1 cellular context compared by ENCODE assay signal in the genomic region with DNA sequence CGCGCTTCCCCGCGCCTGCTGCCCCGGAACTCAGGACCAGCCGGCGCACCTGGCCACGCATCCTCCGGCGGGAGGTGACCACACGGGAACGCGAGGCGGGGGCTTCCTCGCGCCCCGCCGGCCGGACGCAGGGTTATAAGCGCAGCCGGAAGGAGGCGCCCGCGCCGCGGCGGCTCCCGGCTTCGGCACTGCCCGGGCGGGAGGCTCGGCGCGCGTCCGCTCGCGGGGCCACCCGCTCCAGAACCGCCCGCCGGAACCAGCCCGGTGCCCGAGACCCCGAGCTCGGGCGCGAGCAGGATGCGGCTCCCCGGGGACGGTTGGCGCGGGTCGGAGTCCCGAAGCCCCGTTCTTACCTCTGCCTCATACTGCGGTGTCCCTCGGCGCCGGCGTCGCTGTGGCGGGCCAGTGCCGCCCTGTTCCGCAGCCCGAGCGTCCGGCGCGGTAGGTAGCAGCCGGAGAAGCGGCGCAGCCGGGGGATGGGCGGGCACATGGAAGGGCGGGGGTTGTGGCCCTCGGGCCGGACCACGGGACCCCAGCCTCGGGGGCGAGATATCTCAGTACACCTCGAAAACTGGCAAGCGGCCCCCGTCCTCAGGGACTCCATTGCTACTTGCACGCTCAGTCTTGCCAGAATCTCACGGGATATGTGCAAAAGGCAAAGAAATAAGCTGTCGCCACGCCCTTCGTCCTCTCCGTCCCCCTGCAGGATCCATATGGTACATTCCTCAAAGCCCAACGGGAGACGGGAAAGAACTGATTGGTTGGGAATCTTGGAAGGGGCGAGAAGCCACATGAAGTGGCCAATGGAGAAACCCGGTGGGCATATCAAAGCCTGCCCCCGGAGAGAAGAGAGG.
TF ChIP-seq lines count a peak whose summit lies in the region.

No MANE protein-coding gene starts in this region.

TF ChIP-seq in HepG2, 621 proteins besides CTCF, POLR2A, EP300 and RAD21 (continued from another document and continues in another):
- TF ChIP-seq, protein P1, sequence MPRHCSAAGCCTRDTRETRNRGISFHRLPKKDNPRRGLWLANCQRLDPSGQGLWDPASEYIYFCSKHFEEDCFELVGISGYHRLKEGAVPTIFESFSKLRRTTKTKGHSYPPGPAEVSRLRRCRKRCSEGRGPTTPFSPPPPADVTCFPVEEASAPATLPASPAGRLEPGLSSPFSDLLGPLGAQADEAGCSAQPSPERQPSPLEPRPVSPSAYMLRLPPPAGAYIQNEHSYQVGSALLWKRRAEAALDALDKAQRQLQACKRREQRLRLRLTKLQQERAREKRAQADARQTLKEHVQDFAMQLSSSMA (CRISPR knock-in tag; IDR thresholded peaks at IDR 0.05), result no peak
- TF ChIP-seq ZNF329 (CRISPR knock-in tag; IDR thresholded peaks at IDR 0.05; ENCODE audit: low read depth) (peak; percentile 45; the same call in 1 of the 2 replicates), ZNF713 (CRISPR knock-in tag; IDR thresholded peaks at IDR 0.05) (no peak), ZMYM4 (CRISPR knock-in tag; IDR thresholded peaks at IDR 0.05) (peak; percentile 91), RBFOX2 (IDR thresholded peaks at IDR 0.05; ENCODE audit: low read depth, low read length) (peak; percentile 88), HOXA5 (CRISPR knock-in tag; IDR thresholded peaks at IDR 0.05) (peak; percentile 93), SP4 (CRISPR knock-in tag; IDR thresholded peaks at IDR 0.05) (peak; percentile 42; the same call in 1 of the 2 replicates), RXRA (CRISPR knock-in tag; IDR thresholded peaks at IDR 0.05) (0 out of 2 replicates have a peak, but pooled peaks have one; percentile 48), ZNF616 (CRISPR knock-in tag; IDR thresholded peaks at IDR 0.05; ENCODE audit: low read depth) (0 out of 2 replicates have a peak, but pooled peaks have one; percentile 29), NR2F1 (CRISPR knock-in tag; IDR thresholded peaks at IDR 0.05) (no peak), ZSCAN12 (CRISPR knock-in tag; IDR thresholded peaks at IDR 0.05) (no peak), SALL2 (CRISPR knock-in tag; IDR thresholded peaks at IDR 0.05) (peak; percentile 87; the same call in 1 of the 2 replicates), ZSCAN20 (CRISPR knock-in tag; IDR thresholded peaks at IDR 0.05; ENCODE audit: borderline replicate concordance) (peak; percentile 87), ZNF350 (CRISPR knock-in tag; IDR thresholded peaks at IDR 0.05; ENCODE audit: borderline replicate concordance, low read depth) (peak; percentile 67; the same call in 1 of the 2 replicates), ISX (CRISPR knock-in tag; conservative IDR thresholded peaks at IDR 0.05) (no peak; the same call in 1 of the 2 replicates), MYC (CRISPR knock-in tag; IDR thresholded peaks at IDR 0.05; ENCODE audit: borderline replicate concordance) (peak; percentile 91), TAF1 (CRISPR knock-in tag; IDR thresholded peaks at IDR 0.05) (peak; percentile 89), RCOR2 (CRISPR knock-in tag; IDR thresholded peaks at IDR 0.05) (no peak), HNRNPH1 (optimal IDR thresholded peaks at IDR 0.05; ENCODE audit: low read depth, low read length) (no peak), ZNF235 (CRISPR knock-in tag; IDR thresholded peaks at IDR 0.05; ENCODE audit: borderline replicate concordance) (0 out of 2 replicates have a peak, but pooled peaks have one; percentile 33), ZNF772 (CRISPR knock-in tag; IDR thresholded peaks at IDR 0.05) (peak; percentile 75; the same call in 1 of the 2 replicates), ELF1 (CRISPR knock-in tag; IDR thresholded peaks at IDR 0.05) (no peak), ZNF670 (CRISPR knock-in tag; IDR thresholded peaks at IDR 0.05; ENCODE audit: borderline replicate concordance) (0 out of 2 replicates have a peak, but pooled peaks have one; percentile 52), NR3C1 (CRISPR knock-in tag; IDR thresholded peaks at IDR 0.05) (no peak), ZFP82 (CRISPR knock-in tag; IDR thresholded peaks at IDR 0.05; ENCODE audit: borderline replicate concordance) (0 out of 2 replicates have a peak, but pooled peaks have one; percentile 44), SRF (IDR thresholded peaks at IDR 0.05; ENCODE audit: low read depth, low read length) (no peak), BCL6 (CRISPR knock-in tag; IDR thresholded peaks at IDR 0.05) (0 out of 2 replicates have a peak, but pooled peaks have one; percentile 35), YEATS2 (CRISPR knock-in tag; IDR thresholded peaks at IDR 0.05; ENCODE audit: borderline replicate concordance) (peak; percentile 38; the same call in 1 of the 2 replicates), HOXA3 (CRISPR knock-in tag; IDR thresholded peaks at IDR 0.05) (peak; percentile 60; the same call in 1 of the 2 replicates), ZNF230 (CRISPR knock-in tag; IDR thresholded peaks at IDR 0.05) (peak; percentile 30; the same call in 1 of the 2 replicates), ZSCAN29 (CRISPR knock-in tag; conservative IDR thresholded peaks at IDR 0.05) (peak; percentile 50; the same call in 1 of the 2 replicates), NFKB2 (CRISPR knock-in tag; IDR thresholded peaks at IDR 0.05; ENCODE audit: borderline replicate concordance) (peak; percentile 69; the same call in 1 of the 2 replicates), GTF3A (CRISPR knock-in tag; conservative IDR thresholded peaks at IDR 0.05) (no peak)
- TF ChIP-seq, protein P2, sequence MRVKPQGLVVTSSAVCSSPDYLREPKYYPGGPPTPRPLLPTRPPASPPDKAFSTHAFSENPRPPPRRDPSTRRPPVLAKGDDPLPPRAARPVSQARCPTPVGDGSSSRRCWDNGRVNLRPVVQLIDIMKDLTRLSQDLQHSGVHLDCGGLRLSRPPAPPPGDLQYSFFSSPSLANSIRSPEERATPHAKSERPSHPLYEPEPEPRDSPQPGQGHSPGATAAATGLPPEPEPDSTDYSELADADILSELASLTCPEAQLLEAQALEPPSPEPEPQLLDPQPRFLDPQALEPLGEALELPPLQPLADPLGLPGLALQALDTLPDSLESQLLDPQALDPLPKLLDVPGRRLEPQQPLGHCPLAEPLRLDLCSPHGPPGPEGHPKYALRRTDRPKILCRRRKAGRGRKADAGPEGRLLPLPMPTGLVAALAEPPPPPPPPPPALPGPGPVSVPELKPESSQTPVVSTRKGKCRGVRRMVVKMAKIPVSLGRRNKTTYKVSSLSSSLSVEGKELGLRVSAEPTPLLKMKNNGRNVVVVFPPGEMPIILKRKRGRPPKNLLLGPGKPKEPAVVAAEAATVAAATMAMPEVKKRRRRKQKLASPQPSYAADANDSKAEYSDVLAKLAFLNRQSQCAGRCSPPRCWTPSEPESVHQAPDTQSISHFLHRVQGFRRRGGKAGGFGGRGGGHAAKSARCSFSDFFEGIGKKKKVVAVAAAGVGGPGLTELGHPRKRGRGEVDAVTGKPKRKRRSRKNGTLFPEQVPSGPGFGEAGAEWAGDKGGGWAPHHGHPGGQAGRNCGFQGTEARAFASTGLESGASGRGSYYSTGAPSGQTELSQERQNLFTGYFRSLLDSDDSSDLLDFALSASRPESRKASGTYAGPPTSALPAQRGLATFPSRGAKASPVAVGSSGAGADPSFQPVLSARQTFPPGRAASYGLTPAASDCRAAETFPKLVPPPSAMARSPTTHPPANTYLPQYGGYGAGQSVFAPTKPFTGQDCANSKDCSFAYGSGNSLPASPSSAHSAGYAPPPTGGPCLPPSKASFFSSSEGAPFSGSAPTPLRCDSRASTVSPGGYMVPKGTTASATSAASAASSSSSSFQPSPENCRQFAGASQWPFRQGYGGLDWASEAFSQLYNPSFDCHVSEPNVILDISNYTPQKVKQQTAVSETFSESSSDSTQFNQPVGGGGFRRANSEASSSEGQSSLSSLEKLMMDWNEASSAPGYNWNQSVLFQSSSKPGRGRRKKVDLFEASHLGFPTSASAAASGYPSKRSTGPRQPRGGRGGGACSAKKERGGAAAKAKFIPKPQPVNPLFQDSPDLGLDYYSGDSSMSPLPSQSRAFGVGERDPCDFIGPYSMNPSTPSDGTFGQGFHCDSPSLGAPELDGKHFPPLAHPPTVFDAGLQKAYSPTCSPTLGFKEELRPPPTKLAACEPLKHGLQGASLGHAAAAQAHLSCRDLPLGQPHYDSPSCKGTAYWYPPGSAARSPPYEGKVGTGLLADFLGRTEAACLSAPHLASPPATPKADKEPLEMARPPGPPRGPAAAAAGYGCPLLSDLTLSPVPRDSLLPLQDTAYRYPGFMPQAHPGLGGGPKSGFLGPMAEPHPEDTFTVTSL (CRISPR knock-in tag; IDR thresholded peaks at IDR 0.05; ENCODE audit: borderline replicate concordance), result peak; percentile 49; the same call in 1 of the 2 replicates
- TF ChIP-seq, protein P3, sequence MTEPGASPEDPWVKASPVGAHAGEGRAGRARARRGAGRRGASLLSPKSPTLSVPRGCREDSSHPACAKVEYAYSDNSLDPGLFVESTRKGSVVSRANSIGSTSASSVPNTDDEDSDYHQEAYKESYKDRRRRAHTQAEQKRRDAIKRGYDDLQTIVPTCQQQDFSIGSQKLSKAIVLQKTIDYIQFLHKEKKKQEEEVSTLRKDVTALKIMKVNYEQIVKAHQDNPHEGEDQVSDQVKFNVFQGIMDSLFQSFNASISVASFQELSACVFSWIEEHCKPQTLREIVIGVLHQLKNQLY (CRISPR knock-in tag; IDR thresholded peaks at IDR 0.05), result 0 out of 2 replicates have a peak, but pooled peaks have one; percentile 32
- TF ChIP-seq, protein P4, sequence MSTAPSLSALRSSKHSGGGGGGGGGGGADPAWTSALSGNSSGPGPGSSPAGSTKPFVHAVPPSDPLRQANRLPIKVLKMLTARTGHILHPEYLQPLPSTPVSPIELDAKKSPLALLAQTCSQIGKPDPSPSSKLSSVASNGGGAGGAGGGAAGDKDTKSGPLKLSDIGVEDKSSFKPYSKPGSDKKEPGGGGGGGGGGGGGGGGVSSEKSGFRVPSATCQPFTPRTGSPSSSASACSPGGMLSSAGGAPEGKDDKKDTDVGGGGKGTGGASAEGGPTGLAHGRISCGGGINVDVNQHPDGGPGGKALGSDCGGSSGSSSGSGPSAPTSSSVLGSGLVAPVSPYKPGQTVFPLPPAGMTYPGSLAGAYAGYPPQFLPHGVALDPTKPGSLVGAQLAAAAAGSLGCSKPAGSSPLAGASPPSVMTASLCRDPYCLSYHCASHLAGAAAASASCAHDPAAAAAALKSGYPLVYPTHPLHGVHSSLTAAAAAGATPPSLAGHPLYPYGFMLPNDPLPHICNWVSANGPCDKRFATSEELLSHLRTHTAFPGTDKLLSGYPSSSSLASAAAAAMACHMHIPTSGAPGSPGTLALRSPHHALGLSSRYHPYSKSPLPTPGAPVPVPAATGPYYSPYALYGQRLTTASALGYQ (CRISPR knock-in tag; IDR thresholded peaks at IDR 0.05), result peak; percentile 76
- TF ChIP-seq, protein P5, sequence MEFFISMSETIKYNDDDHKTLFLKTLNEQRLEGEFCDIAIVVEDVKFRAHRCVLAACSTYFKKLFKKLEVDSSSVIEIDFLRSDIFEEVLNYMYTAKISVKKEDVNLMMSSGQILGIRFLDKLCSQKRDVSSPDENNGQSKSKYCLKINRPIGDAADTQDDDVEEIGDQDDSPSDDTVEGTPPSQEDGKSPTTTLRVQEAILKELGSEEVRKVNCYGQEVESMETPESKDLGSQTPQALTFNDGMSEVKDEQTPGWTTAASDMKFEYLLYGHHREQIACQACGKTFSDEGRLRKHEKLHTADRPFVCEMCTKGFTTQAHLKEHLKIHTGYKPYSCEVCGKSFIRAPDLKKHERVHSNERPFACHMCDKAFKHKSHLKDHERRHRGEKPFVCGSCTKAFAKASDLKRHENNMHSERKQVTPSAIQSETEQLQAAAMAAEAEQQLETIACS (CRISPR knock-in tag; IDR thresholded peaks at IDR 0.05), result peak; percentile 74
- TF ChIP-seq, protein P6, sequence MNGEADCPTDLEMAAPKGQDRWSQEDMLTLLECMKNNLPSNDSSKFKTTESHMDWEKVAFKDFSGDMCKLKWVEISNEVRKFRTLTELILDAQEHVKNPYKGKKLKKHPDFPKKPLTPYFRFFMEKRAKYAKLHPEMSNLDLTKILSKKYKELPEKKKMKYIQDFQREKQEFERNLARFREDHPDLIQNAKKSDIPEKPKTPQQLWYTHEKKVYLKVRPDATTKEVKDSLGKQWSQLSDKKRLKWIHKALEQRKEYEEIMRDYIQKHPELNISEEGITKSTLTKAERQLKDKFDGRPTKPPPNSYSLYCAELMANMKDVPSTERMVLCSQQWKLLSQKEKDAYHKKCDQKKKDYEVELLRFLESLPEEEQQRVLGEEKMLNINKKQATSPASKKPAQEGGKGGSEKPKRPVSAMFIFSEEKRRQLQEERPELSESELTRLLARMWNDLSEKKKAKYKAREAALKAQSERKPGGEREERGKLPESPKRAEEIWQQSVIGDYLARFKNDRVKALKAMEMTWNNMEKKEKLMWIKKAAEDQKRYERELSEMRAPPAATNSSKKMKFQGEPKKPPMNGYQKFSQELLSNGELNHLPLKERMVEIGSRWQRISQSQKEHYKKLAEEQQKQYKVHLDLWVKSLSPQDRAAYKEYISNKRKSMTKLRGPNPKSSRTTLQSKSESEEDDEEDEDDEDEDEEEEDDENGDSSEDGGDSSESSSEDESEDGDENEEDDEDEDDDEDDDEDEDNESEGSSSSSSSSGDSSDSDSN (CRISPR knock-in tag; IDR thresholded peaks at IDR 0.05), result peak; percentile 89
- TF ChIP-seq, protein P7, sequence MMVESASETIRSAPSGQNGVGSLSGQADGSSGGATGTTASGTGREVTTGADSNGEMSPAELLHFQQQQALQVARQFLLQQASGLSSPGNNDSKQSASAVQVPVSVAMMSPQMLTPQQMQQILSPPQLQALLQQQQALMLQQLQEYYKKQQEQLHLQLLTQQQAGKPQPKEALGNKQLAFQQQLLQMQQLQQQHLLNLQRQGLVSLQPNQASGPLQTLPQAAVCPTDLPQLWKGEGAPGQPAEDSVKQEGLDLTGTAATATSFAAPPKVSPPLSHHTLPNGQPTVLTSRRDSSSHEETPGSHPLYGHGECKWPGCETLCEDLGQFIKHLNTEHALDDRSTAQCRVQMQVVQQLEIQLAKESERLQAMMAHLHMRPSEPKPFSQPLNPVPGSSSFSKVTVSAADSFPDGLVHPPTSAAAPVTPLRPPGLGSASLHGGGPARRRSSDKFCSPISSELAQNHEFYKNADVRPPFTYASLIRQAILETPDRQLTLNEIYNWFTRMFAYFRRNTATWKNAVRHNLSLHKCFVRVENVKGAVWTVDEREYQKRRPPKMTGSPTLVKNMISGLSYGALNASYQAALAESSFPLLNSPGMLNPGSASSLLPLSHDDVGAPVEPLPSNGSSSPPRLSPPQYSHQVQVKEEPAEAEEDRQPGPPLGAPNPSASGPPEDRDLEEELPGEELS (CRISPR knock-in tag; IDR thresholded peaks at IDR 0.05), result peak; percentile 27; the same call in 1 of the 2 replicates
- TF ChIP-seq, protein P8, sequence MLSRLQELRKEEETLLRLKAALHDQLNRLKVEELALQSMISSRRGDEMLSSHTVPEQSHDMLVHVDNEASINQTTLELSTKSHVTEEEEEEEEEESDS (CRISPR knock-in tag; IDR thresholded peaks at IDR 0.05; ENCODE audit: borderline replicate concordance), result no peak
- TF ChIP-seq, protein P9, sequence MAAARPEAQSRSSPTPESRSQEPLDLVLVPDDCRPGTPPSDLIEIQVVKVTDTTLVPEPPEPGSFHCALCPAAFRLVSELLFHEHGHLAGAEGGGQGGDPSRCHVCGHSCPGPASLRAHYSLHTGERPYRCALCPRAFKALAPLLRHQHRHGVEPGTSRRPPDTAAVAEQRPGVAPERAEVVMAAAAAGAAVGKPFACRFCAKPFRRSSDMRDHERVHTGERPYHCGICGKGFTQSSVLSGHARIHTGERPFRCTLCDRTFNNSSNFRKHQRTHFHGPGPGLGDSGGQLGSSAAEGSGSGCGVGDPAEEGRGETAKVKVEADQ (CRISPR knock-in tag; IDR thresholded peaks at IDR 0.05; ENCODE audit: borderline replicate concordance), result peak; percentile 100
- TF ChIP-seq, protein P10, sequence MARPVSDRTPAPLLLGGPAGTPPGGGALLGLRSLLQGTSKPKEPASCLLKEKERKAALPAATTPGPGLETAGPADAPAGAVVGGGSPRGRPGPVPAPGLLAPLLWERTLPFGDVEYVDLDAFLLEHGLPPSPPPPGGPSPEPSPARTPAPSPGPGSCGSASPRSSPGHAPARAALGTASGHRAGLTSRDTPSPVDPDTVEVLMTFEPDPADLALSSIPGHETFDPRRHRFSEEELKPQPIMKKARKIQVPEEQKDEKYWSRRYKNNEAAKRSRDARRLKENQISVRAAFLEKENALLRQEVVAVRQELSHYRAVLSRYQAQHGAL (CRISPR knock-in tag; IDR thresholded peaks at IDR 0.05; ENCODE audit: not compliant biosample characterization), result peak; percentile 56
